8 cellular contexts compared by ENCODE assay signal in genomic region chr2:70301344-70302194, GRCh38. TPM values are rescaled to one million over a fixed set of nuclear protein-coding genes. Genes with fewer than 3 reads are reported as not detected.
DNase-seq lines count a peak whose midpoint lies in the region; ATAC-seq and TF ChIP-seq lines count a peak whose summit lies in the region.

Gene FAM136A, minus strand, starts transcription at chr2:70302067. Its CDS starts 56 bp downstream, at chr2:70302011.

- H3K4ac ChIP-seq in IMR-90 (ENCODE audit: low read depth, low read length) = peak within 1 kb of the TSS; percentile 79

- peak within 1 kb of the TSS; percentile 30 for H2BK5ac ChIP-seq in IMR-90 (ENCODE audit: low read depth, low read length, poor library complexity, severe bottlenecking)

- H3K27me3 Mint-ChIP-seq in activated T-cell treated with anti-CD3 and anti-CD28 coated beads, Interleukin-2, amount 50 U/mL, for 72 hours (ENCODE audit: low read depth) = no peaks in the 10 kb centered on the region
- H3K27me3 Mint-ChIP-seq in naive thymus-derived CD4-positive, alpha-beta T cell = no peaks in the 10 kb centered on the region
- H3K27me3 Mint-ChIP-seq in stimulated activated memory B cell treated with anti-CD40 and anti-IgM and Interleukin-4, amounts not matched to agents 10 μg/mL and 1 μg/mL and 100 μg/mL, for 72 hours = no peaks in the 10 kb centered on the region

- peak within 1 kb of the TSS; percentile 97 for H2AFZ ChIP-seq in IMR-90 (replicated peaks; ENCODE audit: low read length, poor library complexity)

- peak within 1 kb of the TSS; percentile 89 to 93 for H3K4me3 Mint-ChIP-seq in activated T-cell treated with anti-CD3 and anti-CD28 coated beads, Interleukin-2, amount 50 U/mL, for 72 hours
- H3K4me3 Mint-ChIP-seq in naive thymus-derived CD4-positive, alpha-beta T cell = peak within 1 kb of the TSS; percentile 87 to 97 (median 92)
- peak within 1 kb of the TSS; percentile 83 for H3K4me3 Mint-ChIP-seq in stimulated activated memory B cell treated with anti-CD40 and anti-IgM and Interleukin-4, amounts not matched to agents 10 μg/mL and 1 μg/mL and 100 μg/mL, for 72 hours

- H2BK120ac ChIP-seq in IMR-90 (ENCODE audit: low read depth, low read length) = peak within 1 kb of the TSS; percentile 50; the same call in 1 of the 2 replicates

- in situ Hi-C loops in IMR-90 (cut with MboI; ENCODE audit: low sequenced_read_pairs) (no loop called here), Panc1 (cut with HindIII; ENCODE audit: low pct_unique_long_range_greater_than_20kb, low sequenced_read_pairs) (no loop called here)

- H3K9me3 Mint-ChIP-seq in activated T-cell treated with anti-CD3 and anti-CD28 coated beads, Interleukin-2, amount 50 U/mL, for 72 hours = no peaks in the 10 kb centered on the region
- H3K9me3 Mint-ChIP-seq in naive thymus-derived CD4-positive, alpha-beta T cell = peaks cover 0 to 2% (median 0%) of the 10 kb centered on the region in 11 donors
- H3K9me3 Mint-ChIP-seq in stimulated activated memory B cell treated with anti-CD40 and anti-IgM and Interleukin-4, amounts not matched to agents 10 μg/mL and 1 μg/mL and 100 μg/mL, for 72 hours = no peaks in the 10 kb centered on the region

- H3K23ac ChIP-seq in IMR-90 (ENCODE audit: low read depth, low read length) = peak within 1 kb of the TSS; percentile 85

- H3K9me1 ChIP-seq in IMR-90 (ENCODE audit: insufficient read depth, low read length) = no peaks in the 10 kb centered on the region

- H3K27ac Mint-ChIP-seq in activated T-cell treated with anti-CD3 and anti-CD28 coated beads, Interleukin-2, amount 50 U/mL, for 72 hours = peak within 1 kb of the TSS; percentile 82
- H3K27ac Mint-ChIP-seq in naive thymus-derived CD4-positive, alpha-beta T cell = peak within 1 kb of the TSS; percentile 84 to 94 (median 90)
- H3K27ac Mint-ChIP-seq in stimulated activated memory B cell treated with anti-CD40 and anti-IgM and Interleukin-4, amounts not matched to agents 10 μg/mL and 1 μg/mL and 100 μg/mL, for 72 hours = peak within 1 kb of the TSS; percentile 89

- H3K18ac ChIP-seq in IMR-90 (ENCODE audit: low read depth, low read length) = no peak within 1 kb of the TSS; the same call in 1 of the 2 replicates

- H3K9me3 ChIP-seq in IMR-90 (ENCODE audit: control insufficient read depth, insufficient read depth, low read length) (no peaks in the 10 kb centered on the region), Panc1 (ENCODE audit: control insufficient read depth, insufficient read depth, low read depth, low read length) (no peaks in the 10 kb centered on the region)
- no peaks in the 10 kb centered on the region for H3K9me3 ChIP-seq in naive thymus-derived CD4-positive, alpha-beta T cell (ENCODE audit: control insufficient read depth in 2 of 3, low read length in 3 of 3)

- CTCF ChIA-PET in IMR-90 (lab: Yijun Ruan, JAX) = interaction anchor here (0.5 to 3.8 kb wide), 4 partner anchors 8 to 486 kb away, joined by 3 to 36 read pairs (median 3); partner anchors contain the start of gene SNRPG
- CTCF ChIA-PET in Panc1 (lab: Charles Lee) = interaction anchor here (0.5 to 0.6 kb wide), 3 partner anchors 33 to 933 kb away, joined by 3 to 7 read pairs (median 3); no protein-coding TSS in a partner anchor
- CTCF ChIA-PET in naive thymus-derived CD4-positive, alpha-beta T cell (lab: Charles Lee) = interaction anchor here (0.7 to 6.5 kb wide), 7 partner anchors 8 to 483 kb away, joined by 3 to 106 read pairs (median 10); partner anchors contain the start of genes MXD1, PCYOX1 and SNRPG

- intact Hi-C loops in IMR-90 (cut with micrococcal nuclease) = loop anchor here (5.0 kb wide), 1 partner anchor 389 kb away; no protein-coding TSS in a partner anchor
- intact Hi-C loops in Panc1 (cut with micrococcal nuclease; ENCODE audit: unreplicated experiment) = loop anchor here (10.0 kb wide), 1 partner anchor 313 kb away; no protein-coding TSS in a partner anchor
- intact Hi-C loops in naive thymus-derived CD4-positive, alpha-beta T cell (cut with micrococcal nuclease) = loop anchor here (1.0 to 10.0 kb wide), 20 partner anchors 8 to 926 kb away; partner anchors contain the start of genes SNRPG (in 2 of the 2), TIA1 (in 2 of the 2), ADD2 (in 1 of the 2) and C2orf42 (in 1 of the 2)

- 2% methylated on average over 28 of the region's 79 CpGs; no CpG with 5 or more reads in 1 of the 2 experiments for WGBS in IMR-90 (ENCODE audit: extremely low coverage in 2 of 2, insufficient read length in 1 of 2), 2 experiments

- dilution Hi-C loops in IMR-90 (cut with HindIII; ENCODE audit: low sequenced_read_pairs, unreplicated experiment) = no loop called here

- peak within 1 kb of the TSS; percentile 90 for H2AK9ac ChIP-seq in IMR-90 (replicated peaks; ENCODE audit: low read depth, low read length, poor library complexity)

- peaks cover 12% of the 10 kb centered on the region in 2 donors for H3K36me3 Mint-ChIP-seq in activated T-cell treated with anti-CD3 and anti-CD28 coated beads, Interleukin-2, amount 50 U/mL, for 72 hours (ENCODE audit: insufficient read depth in 2 of 2)
- H3K36me3 Mint-ChIP-seq in naive thymus-derived CD4-positive, alpha-beta T cell = peaks cover 5 to 18% (median 11%) of the 10 kb centered on the region in 5 donors
- peaks cover 25% of the 10 kb centered on the region for H3K36me3 Mint-ChIP-seq in stimulated activated memory B cell treated with anti-CD40 and anti-IgM and Interleukin-4, amounts not matched to agents 10 μg/mL and 1 μg/mL and 100 μg/mL, for 72 hours

- H3K27me3 ChIP-seq in IMR-90 (ENCODE audit: control insufficient read depth, insufficient read depth, low read length) = no peaks in the 10 kb centered on the region
- H3K27me3 ChIP-seq in Panc1 (ENCODE audit: control insufficient read depth, insufficient read depth, low read length) = no peaks in the 10 kb centered on the region
- no peaks in the 10 kb centered on the region for H3K27me3 ChIP-seq in naive thymus-derived CD4-positive, alpha-beta T cell (ENCODE audit: control insufficient read depth in 2 of 2, insufficient read depth in 2 of 2, low read length in 2 of 2)

- TF ChIP-seq RAD21 in IMR-90 (IDR thresholded peaks at IDR 0.05; ENCODE audit: low read length) = peak; percentile 43

- no peaks in the 10 kb centered on the region for H4K20me1 ChIP-seq in IMR-90 (ENCODE audit: insufficient read depth, low read length)

- BruUV-seq in IMR-90 (replicated peaks; lab: Mats Ljungman, UMichigan) (no TSS peak), Panc1 (replicated peaks; lab: Mats Ljungman, UMichigan) (no TSS peak)

- no peak within 1 kb of the TSS for H2BK15ac ChIP-seq in IMR-90 (ENCODE audit: low read depth, low read length)

- peaks cover 3 to 18% of the 10 kb centered on the region in 2 experiments; a peak in 2 of 4 replicates for H3K79me1 ChIP-seq in IMR-90 (ENCODE audit: low read depth in 1 of 2, low read length in 2 of 2)

- H3K14ac ChIP-seq in IMR-90 (replicated peaks; ENCODE audit: low read depth, low read length) = peak within 1 kb of the TSS; percentile 28; the same call in 1 of the 2 replicates

- ATAC-seq in GM21447 (IDR thresholded peaks at IDR 0.05; ENCODE audit: unreplicated experiment) (peak; percentile 71), IMR-90 (ENCODE audit: low read depth) (peak; percentile 99), Panc1 (peak; percentile 95)
- ATAC-seq in activated T-cell treated with anti-CD3 and anti-CD28 coated beads, Interleukin-2, amount 50 U/mL, for 72 hours (replicated peaks in 1 of 2) = peak; percentile 87
- peak; percentile 98 for ATAC-seq in naive thymus-derived CD4-positive, alpha-beta T cell
- ATAC-seq in stimulated activated memory B cell treated with anti-CD40 and anti-IgM and Interleukin-4, amounts not matched to agents 10 μg/mL and 1 μg/mL and 100 μg/mL, for 72 hours = peak; percentile 95

- POLR2A ChIA-PET in IMR-90 (lab: Charles Lee; ENCODE audit: unreplicated experiment) (no interaction called here), Panc1 (lab: Charles Lee) (no interaction called here)
- POLR2A ChIA-PET in naive thymus-derived CD4-positive, alpha-beta T cell (lab: Charles Lee) = interaction anchor here (0.7 to 4.6 kb wide), 7 partner anchors 8 to 408 kb away, joined by 3 to 26 read pairs (median 3); partner anchors contain the start of genes C2orf42, MXD1, SNRNP27 and SNRPG

- H3K36me3 ChIP-seq in IMR-90 (ENCODE audit: control insufficient read depth, insufficient read depth, low read length) (peaks cover 9% of the 10 kb centered on the region), Panc1 (ENCODE audit: control insufficient read depth, insufficient read depth, low read length) (no peaks in the 10 kb centered on the region)
- peaks cover 0 to 23% (median 0%) of the 10 kb centered on the region in 3 experiments for H3K36me3 ChIP-seq in naive thymus-derived CD4-positive, alpha-beta T cell (ENCODE audit: control insufficient read depth in 2 of 3, insufficient read depth in 3 of 3, low read length in 3 of 3)

- H2BK20ac ChIP-seq in IMR-90 (ENCODE audit: low read depth, low read length) = no peak within 1 kb of the TSS

- DNase-seq in DMS114 treated with DMSO at 0.1 percent for 48 hours (lab: John Stamatoyannopoulos, UW; ENCODE audit: unreplicated experiment) = peak; percentile 86
- peak; percentile 56 for DNase-seq in IMR-90
- DNase-seq in Panc1 (ENCODE audit: low read depth, low spot score) = no peak
- peak; percentile 91 to 95 for DNase-seq in activated T-cell treated with anti-CD3 and anti-CD28 coated beads, Interleukin-2, amount 50 U/mL, for 72 hours
- peak; percentile 66 for DNase-seq in fibroblast of gingiva (ENCODE audit: low read depth)
- peak; percentile 81 to 93 (median 88) for DNase-seq in naive thymus-derived CD4-positive, alpha-beta T cell

- H3K4me1 Mint-ChIP-seq in activated T-cell treated with anti-CD3 and anti-CD28 coated beads, Interleukin-2, amount 50 U/mL, for 72 hours (ENCODE audit: low read depth) = peaks cover 40% of the 10 kb centered on the region
- peaks cover 10 to 40% (median 27%) of the 10 kb centered on the region in 7 donors for H3K4me1 Mint-ChIP-seq in naive thymus-derived CD4-positive, alpha-beta T cell
- H3K4me1 Mint-ChIP-seq in stimulated activated memory B cell treated with anti-CD40 and anti-IgM and Interleukin-4, amounts not matched to agents 10 μg/mL and 1 μg/mL and 100 μg/mL, for 72 hours = peaks cover 28% of the 10 kb centered on the region

- H3K27ac ChIP-seq in IMR-90 (ENCODE audit: insufficient read depth, low read length) = peak within 1 kb of the TSS; percentile 64
- H3K27ac ChIP-seq in Panc1 (ENCODE audit: low read length) = peak within 1 kb of the TSS; percentile 82
- H3K27ac ChIP-seq in naive thymus-derived CD4-positive, alpha-beta T cell (ENCODE audit: low read depth, low read length) = peak within 1 kb of the TSS; percentile 81

- TF ChIP-seq CTCF in IMR-90 (conservative IDR thresholded peaks at IDR 0.05; ENCODE audit: low read depth, low read length) (peak; percentile 84), Panc1 (IDR thresholded peaks at IDR 0.05) (peak; percentile 98)

- H4K8ac ChIP-seq in IMR-90 (ENCODE audit: low read depth in 2 of 2, low read length in 2 of 2) = peak within 1 kb of the TSS; percentile 36 to 45

- H3K4me1 ChIP-seq in IMR-90 (ENCODE audit: control insufficient read depth, insufficient read depth, low read length) (peaks cover 3% of the 10 kb centered on the region; the same call in 1 of the 2 replicates), Panc1 (ENCODE audit: control insufficient read depth, insufficient read depth, low read length) (peaks cover 5% of the 10 kb centered on the region)
- peaks cover 6 to 7% of the 10 kb centered on the region in 2 donors for H3K4me1 ChIP-seq in naive thymus-derived CD4-positive, alpha-beta T cell (ENCODE audit: control insufficient read depth in 2 of 2, insufficient read depth in 2 of 2, low read length in 2 of 2)

- TF ChIP-seq POLR2A in IMR-90 (IDR thresholded peaks at IDR 0.05; ENCODE audit: low read depth, low read length) = no peak

- H3K9ac ChIP-seq in IMR-90 (ENCODE audit: low read depth, low read length) = peak within 1 kb of the TSS; percentile 80

- H3K56ac ChIP-seq in IMR-90 (ENCODE audit: extremely low read depth, insufficient read depth, low read length) = peak within 1 kb of the TSS; percentile 40; the same call in 1 of the 2 replicates

- peak within 1 kb of the TSS; percentile 90 for H3K4me3 ChIP-seq in IMR-90 (ENCODE audit: insufficient read depth, low read depth, low read length)
- H3K4me3 ChIP-seq in Panc1 (ENCODE audit: low read depth in 2 of 2, low read length in 2 of 2) = peak within 1 kb of the TSS; percentile 71 to 88
- peak within 1 kb of the TSS; percentile 83 for H3K4me3 ChIP-seq in naive thymus-derived CD4-positive, alpha-beta T cell (ENCODE audit: low read length)

- H4K5ac ChIP-seq in IMR-90 (ENCODE audit: low read depth, low read length) = peak within 1 kb of the TSS; percentile 25; the same call in 1 of the 2 replicates

- peak within 1 kb of the TSS; percentile 57 for H4K91ac ChIP-seq in IMR-90 (ENCODE audit: insufficient read depth, low read depth, low read length)

- H2AK5ac ChIP-seq in IMR-90 (ENCODE audit: low read depth, low read length) = peak within 1 kb of the TSS; percentile 48

- H3K4me2 ChIP-seq in IMR-90 (ENCODE audit: low read depth, low read length) = peak within 1 kb of the TSS; percentile 84

RNA-seq across cellular contexts. Expression of gene FAM136A, which starts in this region (rescaled TPM):
- 19.9 and 35.0 TPM in 2 replicates for total RNA-seq in IMR-90 (2012; rRNA removed)
- 26.8 and 28.1 TPM in 2 replicates for polyA plus RNA-seq in IMR-90 (2012; rRNA removed)
- polyA plus RNA-seq in IMR-90 (2012; cell fraction: cytosol; rRNA removed) = 12.0 and 13.6 TPM in 2 replicates
- polyA plus RNA-seq in IMR-90 (2012; cell fraction: nucleus; rRNA removed; ENCODE audit: low replicate concordance) = 18.3 and 35.9 TPM in 2 replicates
- 53.4 TPM for total RNA-seq in Panc1 (2021; ENCODE audit: unreplicated experiment)
- 49.4 TPM for polyA plus RNA-seq in Panc1 (2012; ENCODE audit: insufficient read length)
- total RNA-seq in activated T-cell treated with anti-CD3 and anti-CD28 coated beads, Interleukin-2, amount 50 U/mL, for 72 hours = 10 to 100 TPM; 60.3 to 62.9 TPM
- 10 to 100 TPM; 16.2 to 40.9 (median 28.2) TPM for total RNA-seq in naive thymus-derived CD4-positive, alpha-beta T cell
- polyA plus RNA-seq in naive thymus-derived CD4-positive, alpha-beta T cell = 10 to 100 TPM; 30.6 to 33.2 TPM
